Comparison of ENCODE assay signal across 1 cellular context in genomic region chr14:24481622-24482324, GRCh38.
TF ChIP-seq lines count a peak whose summit lies in the region.

No MANE protein-coding gene starts in this region.

TF ChIP-seq in HepG2, 621 proteins besides CTCF, POLR2A, EP300 and RAD21 (continued from another document and continues in another):
- TF ChIP-seq HMGXB3 (CRISPR knock-in tag; IDR thresholded peaks at IDR 0.05; ENCODE audit: borderline replicate concordance) (peak; percentile 69; the same call in 1 of the 2 replicates), ZNF543 (CRISPR knock-in tag; IDR thresholded peaks at IDR 0.05) (peak; percentile 97), ZNF574 (CRISPR knock-in tag; IDR thresholded peaks at IDR 0.05) (peak; percentile 86), ZNF772 (CRISPR knock-in tag; IDR thresholded peaks at IDR 0.05) (peak; percentile 96), ZNF558 (CRISPR knock-in tag; IDR thresholded peaks at IDR 0.05; ENCODE audit: borderline replicate concordance) (peak; percentile 51; the same call in 1 of the 2 replicates), ZNF24 (IDR thresholded peaks at IDR 0.05) (no peak), CBFB (CRISPR knock-in tag; IDR thresholded peaks at IDR 0.05) (peak; percentile 76; the same call in 1 of the 2 replicates), YEATS2 (CRISPR knock-in tag; IDR thresholded peaks at IDR 0.05; ENCODE audit: borderline replicate concordance) (peak; percentile 95), ZNF446 (CRISPR knock-in tag; IDR thresholded peaks at IDR 0.05) (no peak), DNMT3B (CRISPR knock-in tag; conservative IDR thresholded peaks at IDR 0.05) (peak; percentile 83; the same call in 1 of the 2 replicates), ZBTB40 (IDR thresholded peaks at IDR 0.05) (no peak), ZBTB40 (CRISPR knock-in tag; IDR thresholded peaks at IDR 0.05) (peak; percentile 82), ZNF777 (CRISPR knock-in tag; IDR thresholded peaks at IDR 0.05) (no peak), ZNF484 (CRISPR knock-in tag; IDR thresholded peaks at IDR 0.05; ENCODE audit: borderline replicate concordance, low read depth) (0 out of 2 replicates have a peak, but pooled peaks have one; percentile 65), PLSCR1 (CRISPR knock-in tag; IDR thresholded peaks at IDR 0.05; ENCODE audit: borderline replicate concordance) (no peak), ZBTB46 (CRISPR knock-in tag; IDR thresholded peaks at IDR 0.05; ENCODE audit: borderline replicate concordance) (no peak; the same call in 1 of the 2 replicates), ZBTB26 (CRISPR knock-in tag; IDR thresholded peaks at IDR 0.05; ENCODE audit: borderline replicate concordance) (peak; percentile 70; the same call in 1 of the 2 replicates), ZNF572 (CRISPR knock-in tag; IDR thresholded peaks at IDR 0.05) (peak; percentile 97), POLR2AphosphoS2 (IDR thresholded peaks at IDR 0.05; ENCODE audit: low read depth, low read length) (no peak), ZMYM3 (CRISPR knock-in tag; IDR thresholded peaks at IDR 0.05) (peak; percentile 96), RXRB (CRISPR knock-in tag; IDR thresholded peaks at IDR 0.05; ENCODE audit: borderline replicate concordance) (peak; percentile 71), ZNF616 (CRISPR knock-in tag; IDR thresholded peaks at IDR 0.05; ENCODE audit: low read depth) (peak; percentile 74), GPN1 (CRISPR knock-in tag; IDR thresholded peaks at IDR 0.05; ENCODE audit: borderline replicate concordance) (0 out of 2 replicates have a peak, but pooled peaks have one; percentile 13), HOXA5 (CRISPR knock-in tag; IDR thresholded peaks at IDR 0.05) (peak; percentile 97), PHB2 (IDR thresholded peaks at IDR 0.05; ENCODE audit: partially characterized antibody) (no peak), YY1 (IDR thresholded peaks at IDR 0.05; ENCODE audit: insufficient read depth, insufficient replicate concordance, low read depth, low read length) (peak; percentile 63), SOX6 (IDR thresholded peaks at IDR 0.05) (no peak), SOX6 (CRISPR knock-in tag; IDR thresholded peaks at IDR 0.05) (peak; percentile 82), MBD4 (IDR thresholded peaks at IDR 0.05; ENCODE audit: borderline replicate concordance, low read length) (no peak), ZNF121 (CRISPR knock-in tag; IDR thresholded peaks at IDR 0.05) (peak; percentile 95), ZNF773 (CRISPR knock-in tag; IDR thresholded peaks at IDR 0.05; ENCODE audit: borderline replicate concordance) (0 out of 2 replicates have a peak, but pooled peaks have one; percentile 82), RBM22 (optimal IDR thresholded peaks at IDR 0.05; ENCODE audit: low read length) (no peak), HCFC1 (IDR thresholded peaks at IDR 0.05; ENCODE audit: low read depth, low read length) (no peak), ZSCAN20 (CRISPR knock-in tag; IDR thresholded peaks at IDR 0.05; ENCODE audit: borderline replicate concordance) (no peak), THAP8 (CRISPR knock-in tag; IDR thresholded peaks at IDR 0.05; ENCODE audit: borderline replicate concordance) (0 out of 2 replicates have a peak, but pooled peaks have one; percentile 19)
